1 cellular context compared by ENCODE assay signal in the genomic region with DNA sequence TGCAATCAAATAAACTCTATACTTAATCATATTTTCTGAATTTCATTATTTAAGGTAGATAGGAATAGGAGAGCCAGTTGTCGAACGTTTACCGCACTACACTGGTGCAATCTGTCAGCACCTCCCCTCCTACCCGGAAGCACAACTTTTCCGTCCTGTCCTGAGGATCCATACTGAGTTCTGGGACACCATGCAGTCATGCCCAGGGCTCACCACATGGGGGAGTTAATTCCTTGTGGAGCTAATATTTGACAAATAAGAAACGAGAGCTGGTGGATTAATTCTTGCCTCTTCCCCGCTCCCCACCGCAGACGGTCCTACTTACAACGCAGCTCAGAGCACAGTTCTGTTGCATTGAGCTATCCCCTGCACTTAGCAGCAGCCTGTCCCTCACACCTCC.
TF ChIP-seq lines count a peak whose summit lies in the region.

No MANE protein-coding gene starts in this region.

TF ChIP-seq in HepG2, 621 proteins besides CTCF, POLR2A, EP300 and RAD21 (continued from another document):
- TF ChIP-seq, protein P1, sequence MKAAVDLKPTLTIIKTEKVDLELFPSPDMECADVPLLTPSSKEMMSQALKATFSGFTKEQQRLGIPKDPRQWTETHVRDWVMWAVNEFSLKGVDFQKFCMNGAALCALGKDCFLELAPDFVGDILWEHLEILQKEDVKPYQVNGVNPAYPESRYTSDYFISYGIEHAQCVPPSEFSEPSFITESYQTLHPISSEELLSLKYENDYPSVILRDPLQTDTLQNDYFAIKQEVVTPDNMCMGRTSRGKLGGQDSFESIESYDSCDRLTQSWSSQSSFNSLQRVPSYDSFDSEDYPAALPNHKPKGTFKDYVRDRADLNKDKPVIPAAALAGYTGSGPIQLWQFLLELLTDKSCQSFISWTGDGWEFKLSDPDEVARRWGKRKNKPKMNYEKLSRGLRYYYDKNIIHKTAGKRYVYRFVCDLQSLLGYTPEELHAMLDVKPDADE (CRISPR knock-in tag; IDR thresholded peaks at IDR 0.05) = no peak
- no peak for TF ChIP-seq RAD51 (IDR thresholded peaks at IDR 0.05; ENCODE audit: borderline replicate concordance)
- no peak for TF ChIP-seq ZNF263 (CRISPR knock-in tag; IDR thresholded peaks at IDR 0.05)
- TF ChIP-seq MEIS2 (CRISPR knock-in tag; IDR thresholded peaks at IDR 0.05) = no peak
- TF ChIP-seq, protein P2, sequence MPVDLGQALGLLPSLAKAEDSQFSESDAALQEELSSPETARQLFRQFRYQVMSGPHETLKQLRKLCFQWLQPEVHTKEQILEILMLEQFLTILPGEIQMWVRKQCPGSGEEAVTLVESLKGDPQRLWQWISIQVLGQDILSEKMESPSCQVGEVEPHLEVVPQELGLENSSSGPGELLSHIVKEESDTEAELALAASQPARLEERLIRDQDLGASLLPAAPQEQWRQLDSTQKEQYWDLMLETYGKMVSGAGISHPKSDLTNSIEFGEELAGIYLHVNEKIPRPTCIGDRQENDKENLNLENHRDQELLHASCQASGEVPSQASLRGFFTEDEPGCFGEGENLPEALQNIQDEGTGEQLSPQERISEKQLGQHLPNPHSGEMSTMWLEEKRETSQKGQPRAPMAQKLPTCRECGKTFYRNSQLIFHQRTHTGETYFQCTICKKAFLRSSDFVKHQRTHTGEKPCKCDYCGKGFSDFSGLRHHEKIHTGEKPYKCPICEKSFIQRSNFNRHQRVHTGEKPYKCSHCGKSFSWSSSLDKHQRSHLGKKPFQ (CRISPR knock-in tag; IDR thresholded peaks at IDR 0.05; ENCODE audit: insufficient replicate concordance) = no peak
- TF ChIP-seq ZFP82 (CRISPR knock-in tag; IDR thresholded peaks at IDR 0.05; ENCODE audit: borderline replicate concordance) = no peak
- TF ChIP-seq ZNF274 (CRISPR knock-in tag; IDR thresholded peaks at IDR 0.05) = no peak
- no peak for TF ChIP-seq ZNF580 (CRISPR knock-in tag; IDR thresholded peaks at IDR 0.05; ENCODE audit: borderline replicate concordance, low read depth)
- TF ChIP-seq FOXO1 (CRISPR knock-in tag; IDR thresholded peaks at IDR 0.05) = no peak
- no peak for TF ChIP-seq ZNF513 (CRISPR knock-in tag; conservative IDR thresholded peaks at IDR 0.05)
- TF ChIP-seq, protein P3, sequence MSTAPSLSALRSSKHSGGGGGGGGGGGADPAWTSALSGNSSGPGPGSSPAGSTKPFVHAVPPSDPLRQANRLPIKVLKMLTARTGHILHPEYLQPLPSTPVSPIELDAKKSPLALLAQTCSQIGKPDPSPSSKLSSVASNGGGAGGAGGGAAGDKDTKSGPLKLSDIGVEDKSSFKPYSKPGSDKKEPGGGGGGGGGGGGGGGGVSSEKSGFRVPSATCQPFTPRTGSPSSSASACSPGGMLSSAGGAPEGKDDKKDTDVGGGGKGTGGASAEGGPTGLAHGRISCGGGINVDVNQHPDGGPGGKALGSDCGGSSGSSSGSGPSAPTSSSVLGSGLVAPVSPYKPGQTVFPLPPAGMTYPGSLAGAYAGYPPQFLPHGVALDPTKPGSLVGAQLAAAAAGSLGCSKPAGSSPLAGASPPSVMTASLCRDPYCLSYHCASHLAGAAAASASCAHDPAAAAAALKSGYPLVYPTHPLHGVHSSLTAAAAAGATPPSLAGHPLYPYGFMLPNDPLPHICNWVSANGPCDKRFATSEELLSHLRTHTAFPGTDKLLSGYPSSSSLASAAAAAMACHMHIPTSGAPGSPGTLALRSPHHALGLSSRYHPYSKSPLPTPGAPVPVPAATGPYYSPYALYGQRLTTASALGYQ (CRISPR knock-in tag; IDR thresholded peaks at IDR 0.05) = no peak
- TF ChIP-seq ZNF724P (CRISPR knock-in tag; IDR thresholded peaks at IDR 0.05; ENCODE audit: borderline replicate concordance) = no peak
- 0 out of 2 replicates have a peak, but pooled peaks have one; percentile 10 for TF ChIP-seq FOSL2 (CRISPR knock-in tag; IDR thresholded peaks at IDR 0.05)
- peak; percentile 80 for TF ChIP-seq ELF3 (CRISPR knock-in tag; IDR thresholded peaks at IDR 0.05)
- TF ChIP-seq GATAD1 (CRISPR knock-in tag; IDR thresholded peaks at IDR 0.05) = no peak
- TF ChIP-seq, protein P4, sequence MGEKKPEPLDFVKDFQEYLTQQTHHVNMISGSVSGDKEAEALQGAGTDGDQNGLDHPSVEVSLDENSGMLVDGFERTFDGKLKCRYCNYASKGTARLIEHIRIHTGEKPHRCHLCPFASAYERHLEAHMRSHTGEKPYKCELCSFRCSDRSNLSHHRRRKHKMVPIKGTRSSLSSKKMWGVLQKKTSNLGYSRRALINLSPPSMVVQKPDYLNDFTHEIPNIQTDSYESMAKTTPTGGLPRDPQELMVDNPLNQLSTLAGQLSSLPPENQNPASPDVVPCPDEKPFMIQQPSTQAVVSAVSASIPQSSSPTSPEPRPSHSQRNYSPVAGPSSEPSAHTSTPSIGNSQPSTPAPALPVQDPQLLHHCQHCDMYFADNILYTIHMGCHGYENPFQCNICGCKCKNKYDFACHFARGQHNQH (CRISPR knock-in tag; IDR thresholded peaks at IDR 0.05) = no peak
- no peak for TF ChIP-seq SMARCC2 (IDR thresholded peaks at IDR 0.05)
- TF ChIP-seq, protein P5, sequence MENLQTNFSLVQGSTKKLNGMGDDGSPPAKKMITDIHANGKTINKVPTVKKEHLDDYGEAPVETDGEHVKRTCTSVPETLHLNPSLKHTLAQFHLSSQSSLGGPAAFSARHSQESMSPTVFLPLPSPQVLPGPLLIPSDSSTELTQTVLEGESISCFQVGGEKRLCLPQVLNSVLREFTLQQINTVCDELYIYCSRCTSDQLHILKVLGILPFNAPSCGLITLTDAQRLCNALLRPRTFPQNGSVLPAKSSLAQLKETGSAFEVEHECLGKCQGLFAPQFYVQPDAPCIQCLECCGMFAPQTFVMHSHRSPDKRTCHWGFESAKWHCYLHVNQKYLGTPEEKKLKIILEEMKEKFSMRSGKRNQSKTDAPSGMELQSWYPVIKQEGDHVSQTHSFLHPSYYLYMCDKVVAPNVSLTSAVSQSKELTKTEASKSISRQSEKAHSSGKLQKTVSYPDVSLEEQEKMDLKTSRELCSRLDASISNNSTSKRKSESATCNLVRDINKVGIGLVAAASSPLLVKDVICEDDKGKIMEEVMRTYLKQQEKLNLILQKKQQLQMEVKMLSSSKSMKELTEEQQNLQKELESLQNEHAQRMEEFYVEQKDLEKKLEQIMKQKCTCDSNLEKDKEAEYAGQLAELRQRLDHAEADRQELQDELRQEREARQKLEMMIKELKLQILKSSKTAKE (CRISPR knock-in tag; IDR thresholded peaks at IDR 0.05; ENCODE audit: borderline replicate concordance) = no peak
- peak; percentile 51; the same call in 1 of the 2 replicates for TF ChIP-seq MIXL1 (CRISPR knock-in tag; IDR thresholded peaks at IDR 0.05)
- TF ChIP-seq, protein P6, sequence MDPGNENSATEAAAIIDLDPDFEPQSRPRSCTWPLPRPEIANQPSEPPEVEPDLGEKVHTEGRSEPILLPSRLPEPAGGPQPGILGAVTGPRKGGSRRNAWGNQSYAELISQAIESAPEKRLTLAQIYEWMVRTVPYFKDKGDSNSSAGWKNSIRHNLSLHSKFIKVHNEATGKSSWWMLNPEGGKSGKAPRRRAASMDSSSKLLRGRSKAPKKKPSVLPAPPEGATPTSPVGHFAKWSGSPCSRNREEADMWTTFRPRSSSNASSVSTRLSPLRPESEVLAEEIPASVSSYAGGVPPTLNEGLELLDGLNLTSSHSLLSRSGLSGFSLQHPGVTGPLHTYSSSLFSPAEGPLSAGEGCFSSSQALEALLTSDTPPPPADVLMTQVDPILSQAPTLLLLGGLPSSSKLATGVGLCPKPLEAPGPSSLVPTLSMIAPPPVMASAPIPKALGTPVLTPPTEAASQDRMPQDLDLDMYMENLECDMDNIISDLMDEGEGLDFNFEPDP (CRISPR knock-in tag; conservative IDR thresholded peaks at IDR 0.05) = 0 out of 2 replicates have a peak, but pooled peaks have one; percentile 42
